Comparison of ENCODE assay signal across 13 cellular contexts in the genomic region with DNA sequence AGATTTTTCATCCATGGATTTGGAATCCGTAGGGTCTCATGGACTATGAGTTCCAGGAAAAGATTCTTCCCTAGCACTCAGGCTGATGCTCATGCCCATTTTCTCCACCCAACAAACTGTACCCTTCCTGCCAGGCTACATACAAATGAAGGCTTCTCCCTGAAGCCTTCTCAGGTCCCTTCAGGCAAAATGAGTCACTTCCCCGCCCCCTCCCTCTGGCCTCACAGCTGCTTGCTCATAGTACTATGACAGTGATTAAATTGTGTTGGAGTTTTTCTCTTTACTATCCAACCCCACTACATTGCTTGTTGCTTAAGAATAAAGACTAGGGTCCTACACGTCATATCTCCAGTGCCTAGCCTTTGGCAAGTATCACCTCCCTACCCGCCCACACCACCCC.
DNase-seq lines count a peak whose midpoint lies in the region; ATAC-seq and TF ChIP-seq lines count a peak whose summit lies in the region.
"Had no signal": no experiment of that assay in that cellular context is flagged by ENCODE, and none has a peak within 500 bp of the region (broad histone marks: within the 10 kb centered on the region; RNA-seq: fewer than 3 reads in every experiment).

No MANE protein-coding gene starts in this region.

- CTCF ChIA-PET in Calu3 (lab: Charles Lee), result interaction anchor here (0.6 to 1.2 kb wide), 2 partner anchors 16 to 22 kb away, joined by 3 read pairs; no protein-coding TSS in a partner anchor

- no peak for ATAC-seq in GM19324 (IDR thresholded peaks at IDR 0.05; ENCODE audit: low FRiP score, unreplicated experiment)
- ATAC-seq in HG03135 (IDR thresholded peaks at IDR 0.05; ENCODE audit: unreplicated experiment), result no peak
- no peak for ATAC-seq in GM18870 (IDR thresholded peaks at IDR 0.05; ENCODE audit: unreplicated experiment)
- ATAC-seq: esophagus mucosa had no signal

- peaks cover 7% of the 10 kb centered on the region for H3K4me1 Mint-ChIP-seq in Calu3 (ENCODE audit: low read depth, unreplicated experiment)
- H3K4me1 Mint-ChIP-seq: IgD-negative memory B cell had no signal

- no peak for TF ChIP-seq CTCF in Calu3 (IDR thresholded peaks at IDR 0.05; ENCODE audit: unreplicated experiment)
- no peak for TF ChIP-seq CTCF in astrocyte of the spinal cord (IDR thresholded peaks at IDR 0.05; ENCODE audit: low read depth, low read length)

- intact Hi-C loops in Calu3 (cut with micrococcal nuclease; ENCODE audit: unreplicated experiment), result no loop called here

- H3K4me3 ChIP-seq in astrocyte of the spinal cord (ENCODE audit: low read depth, low read length), result no peak overlapping the region

- no TSS peak for BruUV-seq in Calu3 (replicated peaks; lab: Mats Ljungman, UMichigan)

- no peak overlapping the region for H3K4me3 Mint-ChIP-seq in Calu3 (ENCODE audit: low read depth, unreplicated experiment)
- H3K4me3 Mint-ChIP-seq: IgD-negative memory B cell had no signal

- H3K27me3 Mint-ChIP-seq in Calu3 (ENCODE audit: unreplicated experiment), result no peaks in the 10 kb centered on the region
- H3K27me3 Mint-ChIP-seq: IgD-negative memory B cell had no signal

- in situ Hi-C loops in astrocyte of the spinal cord (cut with HindIII; ENCODE audit: low sequenced_read_pairs), result no loop called here

- no peaks in the 10 kb centered on the region for H3K36me3 Mint-ChIP-seq in Calu3 (ENCODE audit: insufficient read depth, unreplicated experiment)

- H3K9me3 Mint-ChIP-seq in Calu3 (ENCODE audit: low read depth, unreplicated experiment), result no peaks in the 10 kb centered on the region
- H3K9me3 Mint-ChIP-seq: activated T-helper 2 cell treated with anti-CD3 and anti-CD28 coated beads, Interferon-gamma antibody, Interleukin-2, Interleukin-4, amounts not matched to agents 10 μg/mL and 5 μg/mL and 100 μg/mL, durations not matched to agents 14 hours and 24 hours and 36 hours had no signal

- H3K27ac Mint-ChIP-seq in Calu3 (ENCODE audit: unreplicated experiment), result no peak overlapping the region
- H3K27ac Mint-ChIP-seq: activated T-helper 2 cell treated with anti-CD3 and anti-CD28 coated beads, Interferon-gamma antibody, Interleukin-2, Interleukin-4, amounts not matched to agents 10 μg/mL and 5 μg/mL and 100 μg/mL, durations not matched to agents 14 hours and 24 hours and 36 hours; IgD-negative memory B cell had no signal

- DNase-seq in Calu3 (peak; percentile 17), HPDE6-E6E7 (ENCODE audit: extremely low spot score) (peak; percentile 42), astrocyte of the spinal cord (ENCODE audit: low read depth, low spot score) (peak; percentile 70), myocyte (ENCODE audit: low read depth) (peak; percentile 71), cerebellum (ENCODE audit: low spot score) (no peak)
- DNase-seq: midbrain, NCI-H446 treated with DMSO at 0.1 percent for 48 hours had no signal
